28 cellular contexts compared by ENCODE assay signal in the genomic region with DNA sequence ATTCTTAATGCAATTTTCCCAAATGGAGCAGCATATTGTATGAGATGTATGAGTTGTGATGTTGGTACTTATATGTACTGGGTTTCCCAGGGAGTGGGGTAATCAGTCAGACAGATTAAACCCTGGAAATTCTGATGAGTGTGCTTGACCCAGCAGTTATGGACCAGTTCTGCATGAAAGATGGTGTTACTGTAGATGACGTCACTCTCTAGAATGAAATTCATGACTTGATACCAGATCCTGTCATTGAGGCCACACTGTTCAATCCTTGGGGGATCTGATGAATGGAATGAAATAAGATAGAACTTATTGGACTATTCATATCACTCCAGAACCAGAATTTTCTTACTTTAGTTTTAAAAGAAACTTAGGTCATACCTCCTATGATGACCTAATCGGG.
"Had no signal": no experiment of that assay in that cellular context is flagged by ENCODE, and none has a peak within 500 bp of the region (broad histone marks: within the 10 kb centered on the region; RNA-seq: fewer than 3 reads in every experiment).

No MANE protein-coding gene starts in this region.

- H3K4me3 ChIP-seq: colonic mucosa, coronary artery, dorsolateral prefrontal cortex, esophagus muscularis mucosa, esophagus squamous epithelium, gastrocnemius medialis, gastroesophageal sphincter, heart left ventricle, heart right ventricle had no signal

- ATAC-seq: effector memory CD8-positive, alpha-beta T cell; esophagus mucosa; foreskin keratinocyte; gastrocnemius medialis; gastroesophageal sphincter; heart left ventricle; heart right ventricle had no signal

- H3K36me3 ChIP-seq: colonic mucosa, esophagus muscularis mucosa, esophagus squamous epithelium, gastrocnemius medialis, gastroesophageal sphincter, heart left ventricle, heart right ventricle had no signal

- H3K27me3 ChIP-seq: colonic mucosa, dorsolateral prefrontal cortex, esophagus muscularis mucosa, esophagus squamous epithelium, foreskin keratinocyte, gastrocnemius medialis, gastroesophageal sphincter, heart left ventricle, heart right ventricle had no signal

- H3K4me1 ChIP-seq: colonic mucosa, esophagus muscularis mucosa, esophagus squamous epithelium, foreskin keratinocyte, gastrocnemius medialis, gastroesophageal sphincter, heart left ventricle, heart right ventricle had no signal

- FAIRE-seq: colon, endometrium, endothelial cell of umbilical vein, frontal cortex had no signal

- H3K27ac ChIP-seq: colonic mucosa, coronary artery, dorsolateral prefrontal cortex, epithelial cell of prostate, esophagus muscularis mucosa, esophagus squamous epithelium, foreskin keratinocyte, gastrocnemius medialis, gastroesophageal sphincter, heart left ventricle, heart right ventricle had no signal

- H3K9me3 ChIP-seq: colonic mucosa, esophagus squamous epithelium, gastroesophageal sphincter had no signal

- DNase-seq: colonic mucosa; cortex of kidney; dermis blood vessel endothelial cell; dorsolateral prefrontal cortex; effector CD4-positive, alpha-beta T cell; effector CD8-positive, alpha-beta T cell; effector memory CD4-positive, alpha-beta T cell; effector memory CD8-positive, alpha-beta T cell; endodermal cell; erythroblast; esophagus squamous epithelium; foreskin fibroblast; foreskin keratinocyte; foreskin melanocyte; gastrocnemius medialis; glutamatergic neuron; head of caudate nucleus; heart left ventricle; heart right ventricle had no signal
